15 cellular contexts compared by ENCODE assay signal in the genomic region with DNA sequence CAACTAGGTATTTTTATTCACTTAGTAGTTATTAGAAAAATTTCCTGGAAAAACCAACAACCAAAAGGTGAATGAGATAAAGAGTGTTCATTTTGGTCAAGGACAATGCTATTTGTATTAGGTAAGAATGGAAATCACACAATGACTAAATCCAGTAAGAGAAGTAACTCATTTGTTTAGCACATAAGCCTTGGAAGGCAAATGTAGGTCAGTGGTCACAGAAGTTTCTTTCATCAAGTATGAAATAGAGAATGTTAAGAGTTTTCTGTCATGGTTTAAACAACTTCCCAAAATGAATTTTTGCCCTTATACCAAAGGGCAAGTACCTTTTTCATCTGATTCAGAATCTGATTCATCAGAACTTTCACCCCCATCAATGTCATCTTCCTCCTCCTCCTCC.
DNase-seq lines count a peak whose midpoint lies in the region; ATAC-seq lines count a peak whose summit lies in the region.
"Had no signal": no experiment of that assay in that cellular context is flagged by ENCODE, and none has a peak within 500 bp of the region (broad histone marks: within the 10 kb centered on the region; RNA-seq: fewer than 3 reads in every experiment).

No MANE protein-coding gene starts in this region.

- H3K36me3 Mint-ChIP-seq in activated T-cell treated with anti-CD3 and anti-CD28 coated beads, Interleukin-2, amount 50 U/mL, for 24 hours (ENCODE audit: low read depth) = peaks cover 40% of the 10 kb centered on the region
- peaks cover 21% of the 10 kb centered on the region for H3K36me3 Mint-ChIP-seq in activated T-helper 2 cell treated with anti-CD3 and anti-CD28 coated beads, Interferon-gamma antibody, Interleukin-2, Interleukin-4, amounts not matched to agents 10 μg/mL and 5 μg/mL and 100 μg/mL, durations not matched to agents 14 hours and 24 hours and 36 hours (ENCODE audit: low read depth)

- no peak overlapping the region for H3K4me3 Mint-ChIP-seq in activated T-cell treated with anti-CD3 and anti-CD28 coated beads, Interleukin-2, amount 50 U/mL, for 24 hours
- H3K4me3 Mint-ChIP-seq in activated T-helper 2 cell treated with anti-CD3 and anti-CD28 coated beads, Interferon-gamma antibody, Interleukin-2, Interleukin-4, amounts not matched to agents 10 μg/mL and 5 μg/mL and 100 μg/mL, durations not matched to agents 14 hours and 24 hours and 36 hours (ENCODE audit: low read depth) = no peak overlapping the region
- H3K4me3 Mint-ChIP-seq: GM23338 had no signal

- H3K4me1 Mint-ChIP-seq in activated T-cell treated with anti-CD3 and anti-CD28 coated beads, Interleukin-2, amount 50 U/mL, for 24 hours (ENCODE audit: low read depth) = peaks cover 18% of the 10 kb centered on the region
- peaks cover 17% of the 10 kb centered on the region for H3K4me1 Mint-ChIP-seq in activated T-helper 2 cell treated with anti-CD3 and anti-CD28 coated beads, Interferon-gamma antibody, Interleukin-2, Interleukin-4, amounts not matched to agents 10 μg/mL and 5 μg/mL and 100 μg/mL, durations not matched to agents 14 hours and 24 hours and 36 hours (ENCODE audit: low read depth)

- DNase-seq in activated T-cell treated with anti-CD3 and anti-CD28 coated beads, Interleukin-2, amount 50 U/mL, for 24 hours = no peak
- DNase-seq in activated T-cell treated with anti-CD3 and anti-CD28 coated beads, Interleukin-2, amount 50 U/mL, for 48 hours = no peak
- DNase-seq in activated T-helper 2 cell treated with anti-CD3 and anti-CD28 coated beads, Interferon-gamma antibody, Interleukin-2, Interleukin-4, amounts not matched to agents 10 μg/mL and 5 μg/mL and 100 μg/mL, durations not matched to agents 14 hours and 24 hours and 36 hours (ENCODE audit: low spot score) = no peak
- DNase-seq in stimulated activated naive CD8-positive, alpha-beta T cell treated with anti-CD3 and anti-CD28 coated beads, Interleukin-15, Interleukin-2, amounts not matched to agents 100 U/mL and 50 U/mL, for 24 hours = no peak
- DNase-seq in activated CD8-positive, alpha-beta memory T cell treated with anti-CD3 and anti-CD28 coated beads for 24 hours = no peak
- DNase-seq in activated naive CD4-positive, alpha-beta T cell treated with anti-CD3 and anti-CD28 coated beads, Interleukin-2, amount 50 U/mL, for 16 hours = no peak
- DNase-seq: activated CD8-positive, alpha-beta memory T cell treated with anti-CD3 and anti-CD28 coated beads, Interleukin-2, amount 50 U/mL, for 4 hours; DMS153; NCI-H446; retina had no signal

- H3K9me3 Mint-ChIP-seq in activated T-cell treated with anti-CD3 and anti-CD28 coated beads, Interleukin-2, amount 50 U/mL, for 24 hours = no peaks in the 10 kb centered on the region
- no peaks in the 10 kb centered on the region for H3K9me3 Mint-ChIP-seq in activated T-helper 2 cell treated with anti-CD3 and anti-CD28 coated beads, Interferon-gamma antibody, Interleukin-2, Interleukin-4, amounts not matched to agents 10 μg/mL and 5 μg/mL and 100 μg/mL, durations not matched to agents 14 hours and 24 hours and 36 hours
- H3K9me3 Mint-ChIP-seq: brain, GM23338 had no signal

- peak; percentile 66 for ATAC-seq in HG02623 (IDR thresholded peaks at IDR 0.05; ENCODE audit: unreplicated experiment)
- ATAC-seq in stimulated activated naive CD8-positive, alpha-beta T cell treated with anti-CD3 and anti-CD28 coated beads, Interleukin-15, Interleukin-2, amounts not matched to agents 100 U/mL and 50 U/mL, for 24 hours = peak; percentile 63
- ATAC-seq in GM19035 (IDR thresholded peaks at IDR 0.05; ENCODE audit: unreplicated experiment) = no peak
- ATAC-seq: A549, GM23338 had no signal

- peak overlapping the region; percentile 79 for H3K27ac Mint-ChIP-seq in activated T-cell treated with anti-CD3 and anti-CD28 coated beads, Interleukin-2, amount 50 U/mL, for 24 hours
- peak overlapping the region; percentile 48 for H3K27ac Mint-ChIP-seq in activated T-helper 2 cell treated with anti-CD3 and anti-CD28 coated beads, Interferon-gamma antibody, Interleukin-2, Interleukin-4, amounts not matched to agents 10 μg/mL and 5 μg/mL and 100 μg/mL, durations not matched to agents 14 hours and 24 hours and 36 hours
- H3K27ac Mint-ChIP-seq: GM23338 had no signal

- H3K27me3 Mint-ChIP-seq in activated T-cell treated with anti-CD3 and anti-CD28 coated beads, Interleukin-2, amount 50 U/mL, for 24 hours = no peaks in the 10 kb centered on the region
- H3K27me3 Mint-ChIP-seq in activated T-helper 2 cell treated with anti-CD3 and anti-CD28 coated beads, Interferon-gamma antibody, Interleukin-2, Interleukin-4, amounts not matched to agents 10 μg/mL and 5 μg/mL and 100 μg/mL, durations not matched to agents 14 hours and 24 hours and 36 hours (ENCODE audit: low read depth) = no peaks in the 10 kb centered on the region
- H3K27me3 Mint-ChIP-seq: brain had no signal

- intact Hi-C loops in activated T-helper 2 cell treated with anti-CD3 and anti-CD28 coated beads, Interferon-gamma antibody, Interleukin-2, Interleukin-4, amounts not matched to agents 10 μg/mL and 5 μg/mL and 100 μg/mL, durations not matched to agents 14 hours and 24 hours and 36 hours (cut with micrococcal nuclease) = loop anchor here (2.0 kb wide), 2 partner anchors 102 to 280 kb away; a partner anchor contains a TSS
